1 cellular context compared by ENCODE assay signal in genomic region chr10:132387723-132388210, GRCh38.
TF ChIP-seq lines count a peak whose summit lies in the region.

No MANE protein-coding gene starts in this region.

TF ChIP-seq in WTC11, 78 proteins besides CTCF, POLR2A, EP300 and RAD21 (continued from another document):
- TF ChIP-seq ZNF416 (CRISPR knock-in tag; IDR thresholded peaks at IDR 0.05) = 0 out of 2 replicates have a peak, but pooled peaks have one; percentile 44
- no peak for TF ChIP-seq RORB (CRISPR knock-in tag; IDR thresholded peaks at IDR 0.05)
- peak; percentile 69 for TF ChIP-seq ZNF423 (CRISPR knock-in tag; IDR thresholded peaks at IDR 0.05)
- no peak for TF ChIP-seq ZMAT4 (CRISPR knock-in tag; IDR thresholded peaks at IDR 0.05)
